ENCODE assay signal across 8 cellular contexts in the genomic region with DNA sequence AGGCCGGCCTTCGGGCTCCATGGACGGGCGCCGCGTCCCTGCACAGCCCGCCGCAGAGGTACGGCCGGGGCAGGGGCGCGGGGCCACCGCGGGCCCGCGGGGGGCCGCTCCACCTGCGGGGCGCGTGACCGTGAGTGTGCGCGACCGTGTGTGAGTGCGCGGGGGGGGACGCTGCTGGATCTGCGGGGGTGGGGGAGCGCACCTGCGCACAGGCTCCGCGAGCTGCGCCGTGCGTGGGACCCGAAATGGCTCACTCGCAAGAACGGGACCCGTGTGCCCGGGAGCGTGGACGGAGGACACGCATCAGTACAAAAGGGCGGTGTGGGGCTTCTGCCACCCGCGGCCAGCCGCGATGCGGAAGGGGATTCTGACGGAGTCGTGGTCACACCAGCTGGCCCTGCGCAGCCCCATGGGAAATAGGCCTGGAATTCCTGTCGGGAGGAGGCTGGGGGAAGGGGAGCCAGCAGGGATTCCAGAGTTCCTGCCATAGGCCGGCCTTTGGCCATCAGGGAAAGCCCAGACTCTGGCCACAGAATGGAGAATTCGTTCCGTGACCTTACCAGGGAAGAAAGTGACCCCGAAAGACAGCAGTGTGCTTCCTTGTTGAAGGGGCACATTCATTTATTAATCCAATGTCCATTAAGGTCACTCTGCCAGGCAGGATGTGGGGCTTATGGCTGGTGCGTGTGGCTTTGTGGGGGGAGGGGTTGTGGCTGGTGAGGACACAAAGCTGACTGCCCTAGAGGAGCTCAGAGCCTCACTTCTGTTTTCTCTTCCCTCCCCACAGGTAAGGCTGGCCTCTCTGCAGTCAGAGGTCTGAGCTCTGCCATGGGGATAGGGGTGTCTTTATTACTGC. TPM values are rescaled to one million over a fixed set of nuclear protein-coding genes. Genes with fewer than 3 reads are reported as not detected.
A peak's percentile ranks its signal among the peaks of the same experiment; 100 is the strongest.
DNase-seq lines count a peak whose midpoint lies in the region; TF ChIP-seq lines count a peak whose summit lies in the region.

No MANE protein-coding gene starts in this region.

- CTCF ChIA-PET in HEK293T (lab: Yijun Ruan, JAX) = interaction anchor here (0.8 to 1.1 kb wide), 3 partner anchors 9 to 1108 kb away, joined by 3 read pairs; no protein-coding TSS in a partner anchor

- no peaks in the 10 kb centered on the region for H3K27me3 ChIP-seq in dorsolateral prefrontal cortex

- H3K27ac ChIP-seq in dorsolateral prefrontal cortex = peak overlapping the region; percentile 83 to 99 (median 97)

- POLR2A ChIA-PET in HEK293T (lab: Yijun Ruan, JAX) = interaction anchor here (0.8 to 3.3 kb wide), 17 partner anchors 9 to 55 kb away, joined by 3 to 50 read pairs (median 4); a partner anchor contains a TSS

- DNase-seq in DMS 273 (lab: John Stamatoyannopoulos, UW; ENCODE audit: unreplicated experiment) = peak; percentile 79
- DNase-seq in DMS 273 treated with DMSO at 0.1 percent for 48 hours (lab: John Stamatoyannopoulos, UW) = no peak
- DNase-seq in HEK293T (ENCODE audit: extremely low spot score) = peak; percentile 72
- DNase-seq in NB4 (ENCODE audit: low read depth) = peak; percentile 88
- peak; percentile 39 to 40 for DNase-seq in activated CD4-positive, alpha-beta T cell treated with anti-CD3 and anti-CD28 coated beads for 24 hours (ENCODE audit: low read depth in 2 of 2)
- peak in 6 of 10 donors; percentile 51 to 78 (median 60) for DNase-seq in dorsolateral prefrontal cortex
- peak in 1 of 2 donors; percentile 39 for DNase-seq in lower leg skin (ENCODE audit: low spot score in 2 of 2)
- DNase-seq in stimulated activated CD8-positive, alpha-beta memory T cell treated with anti-CD3 and anti-CD28 coated beads, Interleukin-4, amount 100 ng/mL, for 4 hours (ENCODE audit: low read depth in 2 of 2, low spot score in 1 of 2) = peak; percentile 40 to 51

- TF ChIP-seq POLR2A in NB4 (IDR thresholded peaks at IDR 0.05; ENCODE audit: extremely low read depth, insufficient read length) (peak; percentile 21), lower leg skin (IDR thresholded peaks at IDR 0.05) (no peak)

- intact Hi-C loops in dorsolateral prefrontal cortex (cut with DNase I) (loop anchor here (2.0 to 5.0 kb wide), 3 partner anchors 16 to 38 kb away; a partner anchor contains a TSS), lower leg skin (cut with DNase I; ENCODE audit: low total_unique reads) (no loop called here)

- no peak for TF ChIP-seq CTCF in NB4 (IDR thresholded peaks at IDR 0.05; ENCODE audit: low read depth, low read length)
- TF ChIP-seq CTCF in dorsolateral prefrontal cortex (IDR thresholded peaks at IDR 0.05 in 54 of 56, conservative IDR thresholded peaks at IDR 0.05 in 2 of 56; ENCODE audit: low read depth in 1 of 56, partially characterized antibody in 56 of 56) = peak in 1 of 56 donors; percentile 2
- no peak for TF ChIP-seq CTCF in lower leg skin (IDR thresholded peaks at IDR 0.05)

- 1% methylated on average over 26 to 49 of the region's 58 CpGs for WGBS in lower leg skin, 2 donors

- H3K4me3 ChIP-seq in NB4 (ENCODE audit: low read depth, low read length) (peak overlapping the region; percentile 86), dorsolateral prefrontal cortex (peak overlapping the region; percentile 61 to 97 (median 89)), lower leg skin (ENCODE audit: low read depth, poor library complexity, severe bottlenecking) (peak overlapping the region; percentile 81)

TF ChIP-seq in HEK293T, 16 proteins besides CTCF, POLR2A, EP300 and RAD21:
- TF ChIP-seq TARDBP (IDR thresholded peaks at IDR 0.05) (peak; percentile 60), FOXA1 (IDR thresholded peaks at IDR 0.05) (no peak), ZNF384 (IDR thresholded peaks at IDR 0.05) (no peak), ELF4 (IDR thresholded peaks at IDR 0.05) (no peak), HDGF (IDR thresholded peaks at IDR 0.05; ENCODE audit: borderline replicate concordance) (no peak), L3MBTL2 (conservative IDR thresholded peaks at IDR 0.05) (peak; percentile 53), FOXM1 (IDR thresholded peaks at IDR 0.05; ENCODE audit: borderline replicate concordance) (no peak; the same call in 1 of the 2 replicates)
TF ChIP-seq in HEK293T: peak in this region for 2.

RNA-seq across cellular contexts. Expression of a gene that starts 0.5 kb away (rescaled TPM):
- total RNA-seq in dorsolateral prefrontal cortex (100 to 1,000 TPM in 95 of 120 experiments, 10 to 100 TPM in 25; 82.2 to 205 (median 110) TPM), lower leg skin (10 to 100 TPM; 47.8 to 71.4 (median 63.9) TPM)

RNA-seq across cellular contexts. Expression of a gene that starts 10.0 kb away (rescaled TPM):
- total RNA-seq in dorsolateral prefrontal cortex (10 to 100 TPM in 91 of 120 experiments, 1 to 10 TPM in 29; 6.0 to 19.8 (median 12.1) TPM), lower leg skin (1 to 10 TPM; 1.4 to 3.8 (median 2.4) TPM)

RNA-seq across cellular contexts. Expression of a gene that starts 27.7 kb away (rescaled TPM):
- 10 to 100 TPM; 13.5 to 63.7 (median 23.5) TPM for total RNA-seq in dorsolateral prefrontal cortex
- 10 to 100 TPM in 3 of 4 donors, 1 to 10 TPM in 1; 9.8 to 30.0 (median 16.8) TPM for total RNA-seq in lower leg skin

RNA-seq across cellular contexts. Expression of a gene that starts 45.8 kb away (rescaled TPM):
- 10 to 100 TPM in 55 of 120 experiments, 1 to 10 TPM in 65; 1.9 to 30.5 (median 9.7) TPM for total RNA-seq in dorsolateral prefrontal cortex
- 10 to 100 TPM in 2 of 4 donors, 1 to 10 TPM in 2; 5.5 to 12.3 (median 9.4) TPM for total RNA-seq in lower leg skin

RNA-seq across cellular contexts. Expression of a gene that starts 46.0 kb away (rescaled TPM):
- total RNA-seq in dorsolateral prefrontal cortex = 10 to 100 TPM in 24 of 120 experiments, 1 to 10 TPM in 96; 2.9 to 15.0 (median 7.7) TPM
- 10 to 100 TPM; 16.6 to 26.0 (median 18.6) TPM for total RNA-seq in lower leg skin
